ENCODE assay signal across 1 cellular context in the genomic region with DNA sequence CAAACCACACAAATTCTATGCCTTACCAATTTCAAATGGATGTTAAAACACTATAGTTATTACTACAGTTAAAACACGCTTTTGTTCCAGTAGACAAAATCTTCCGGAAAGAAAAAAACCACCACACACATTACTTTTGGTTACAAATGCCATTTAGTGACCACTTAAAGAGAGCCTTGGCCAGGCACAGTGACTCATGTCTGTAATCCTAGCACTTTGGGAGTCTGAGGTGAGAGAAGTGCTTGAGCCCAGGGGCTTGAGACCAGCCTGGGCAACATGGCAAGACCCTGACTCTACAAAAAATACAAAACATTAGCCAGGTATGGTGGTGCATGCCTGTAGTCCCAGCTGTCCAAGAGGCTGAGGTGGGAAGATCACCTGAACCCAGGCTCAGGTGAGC.
TF ChIP-seq lines count a peak whose summit lies in the region.

No MANE protein-coding gene starts in this region.

TF ChIP-seq in GM12878, 131 proteins besides CTCF, POLR2A, EP300 and RAD21 (continued from another document):
- TF ChIP-seq, protein P1, sequence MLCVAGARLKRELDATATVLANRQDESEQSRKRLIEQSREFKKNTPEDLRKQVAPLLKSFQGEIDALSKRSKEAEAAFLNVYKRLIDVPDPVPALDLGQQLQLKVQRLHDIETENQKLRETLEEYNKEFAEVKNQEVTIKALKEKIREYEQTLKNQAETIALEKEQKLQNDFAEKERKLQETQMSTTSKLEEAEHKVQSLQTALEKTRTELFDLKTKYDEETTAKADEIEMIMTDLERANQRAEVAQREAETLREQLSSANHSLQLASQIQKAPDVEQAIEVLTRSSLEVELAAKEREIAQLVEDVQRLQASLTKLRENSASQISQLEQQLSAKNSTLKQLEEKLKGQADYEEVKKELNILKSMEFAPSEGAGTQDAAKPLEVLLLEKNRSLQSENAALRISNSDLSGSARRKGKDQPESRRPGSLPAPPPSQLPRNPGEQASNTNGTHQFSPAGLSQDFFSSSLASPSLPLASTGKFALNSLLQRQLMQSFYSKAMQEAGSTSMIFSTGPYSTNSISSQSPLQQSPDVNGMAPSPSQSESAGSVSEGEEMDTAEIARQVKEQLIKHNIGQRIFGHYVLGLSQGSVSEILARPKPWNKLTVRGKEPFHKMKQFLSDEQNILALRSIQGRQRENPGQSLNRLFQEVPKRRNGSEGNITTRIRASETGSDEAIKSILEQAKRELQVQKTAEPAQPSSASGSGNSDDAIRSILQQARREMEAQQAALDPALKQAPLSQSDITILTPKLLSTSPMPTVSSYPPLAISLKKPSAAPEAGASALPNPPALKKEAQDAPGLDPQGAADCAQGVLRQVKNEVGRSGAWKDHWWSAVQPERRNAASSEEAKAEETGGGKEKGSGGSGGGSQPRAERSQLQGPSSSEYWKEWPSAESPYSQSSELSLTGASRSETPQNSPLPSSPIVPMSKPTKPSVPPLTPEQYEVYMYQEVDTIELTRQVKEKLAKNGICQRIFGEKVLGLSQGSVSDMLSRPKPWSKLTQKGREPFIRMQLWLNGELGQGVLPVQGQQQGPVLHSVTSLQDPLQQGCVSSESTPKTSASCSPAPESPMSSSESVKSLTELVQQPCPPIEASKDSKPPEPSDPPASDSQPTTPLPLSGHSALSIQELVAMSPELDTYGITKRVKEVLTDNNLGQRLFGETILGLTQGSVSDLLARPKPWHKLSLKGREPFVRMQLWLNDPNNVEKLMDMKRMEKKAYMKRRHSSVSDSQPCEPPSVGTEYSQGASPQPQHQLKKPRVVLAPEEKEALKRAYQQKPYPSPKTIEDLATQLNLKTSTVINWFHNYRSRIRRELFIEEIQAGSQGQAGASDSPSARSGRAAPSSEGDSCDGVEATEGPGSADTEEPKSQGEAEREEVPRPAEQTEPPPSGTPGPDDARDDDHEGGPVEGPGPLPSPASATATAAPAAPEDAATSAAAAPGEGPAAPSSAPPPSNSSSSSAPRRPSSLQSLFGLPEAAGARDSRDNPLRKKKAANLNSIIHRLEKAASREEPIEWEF (IDR thresholded peaks at IDR 0.05; ENCODE audit: insufficient replicate concordance, low read depth, low read length), result no peak
- no peak for TF ChIP-seq RUNX3 (IDR thresholded peaks at IDR 0.05; ENCODE audit: low read length)
